8 cellular contexts compared by ENCODE assay signal in the genomic region with DNA sequence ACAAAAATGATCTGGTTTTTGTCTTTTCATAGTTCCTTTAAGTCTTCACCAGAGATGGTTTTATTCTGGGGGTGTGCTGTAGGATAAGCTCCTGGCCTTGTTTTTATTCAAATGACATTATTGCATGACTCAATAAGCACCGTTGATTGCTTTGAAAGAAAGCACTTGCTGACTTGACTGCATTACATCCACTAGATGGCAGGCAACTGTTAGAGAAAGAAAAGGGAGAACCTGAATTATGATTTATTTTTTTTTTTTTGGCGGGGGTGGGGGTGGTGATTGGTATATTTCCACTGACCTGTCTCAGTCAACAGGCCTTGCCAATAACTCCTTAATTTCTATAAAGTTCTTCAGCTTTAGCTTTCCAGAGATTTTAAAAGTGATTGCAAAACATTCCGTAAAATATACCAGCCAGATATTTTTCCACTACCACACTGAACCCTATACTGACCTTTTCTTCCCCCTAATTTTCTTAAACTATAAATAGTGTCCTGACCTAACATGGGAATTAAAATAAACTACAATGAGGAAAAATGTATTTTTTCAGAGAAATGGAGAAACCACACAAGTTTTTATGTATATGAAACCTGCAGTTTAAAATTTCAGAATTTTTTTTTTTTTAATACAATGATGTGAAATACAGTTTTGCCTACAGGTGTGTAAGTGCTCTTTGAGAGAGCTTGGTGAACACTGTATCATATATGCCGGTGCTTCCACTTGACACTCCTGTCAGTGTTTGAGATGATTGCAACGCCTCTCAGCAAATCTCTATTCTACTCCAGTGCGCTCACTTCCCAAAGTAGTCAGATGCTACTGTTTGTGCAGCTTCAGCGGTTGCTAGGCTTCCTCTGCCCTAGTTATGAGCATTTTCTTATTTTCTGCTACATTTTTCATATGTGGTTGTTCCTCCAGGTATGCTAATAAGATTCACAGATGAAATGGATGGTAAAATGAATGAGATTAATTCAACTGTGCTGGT.
DNase-seq lines count a peak whose midpoint lies in the region; ATAC-seq, FAIRE-seq and TF ChIP-seq lines count a peak whose summit lies in the region.

No MANE protein-coding gene starts in this region.

- POLR2A ChIA-PET in activated CD8-positive, alpha-beta T cell treated with anti-CD3 and anti-CD28 coated beads for 36 hours (lab: Charles Lee): no interaction called here
- POLR2A ChIA-PET in activated CD8-positive, alpha-beta T cell treated with anti-CD3 and anti-CD28 coated beads, Interleukin-2, amount 10 ng/mL, durations not matched to agents 7 days and 5 days (lab: Charles Lee): no interaction called here

- H3K27ac ChIP-seq in body of pancreas (no peak overlapping the region), keratinocyte (ENCODE audit: control insufficient read depth, insufficient read depth, low read length) (no peak overlapping the region)

- CTCF ChIA-PET in activated CD8-positive, alpha-beta T cell treated with anti-CD3 and anti-CD28 coated beads for 36 hours (lab: Charles Lee): interaction anchor here (0.6 to 3.9 kb wide), 11 partner anchors 13 to 1257 kb away, joined by 3 to 22 read pairs (median 4); no protein-coding TSS in a partner anchor
- CTCF ChIA-PET in activated CD8-positive, alpha-beta T cell treated with anti-CD3 and anti-CD28 coated beads, Interleukin-2, amount 10 ng/mL, durations not matched to agents 7 days and 5 days (lab: Charles Lee): interaction anchor here (0.7 to 1.4 kb wide), 5 partner anchors 121 to 1239 kb away, joined by 3 to 11 read pairs (median 3); no protein-coding TSS in a partner anchor

- H3K27me3 ChIP-seq in body of pancreas: no peaks in the 10 kb centered on the region
- H3K27me3 ChIP-seq in keratinocyte (ENCODE audit: control insufficient read depth, extremely low read depth, insufficient read depth, low read length): no peaks in the 10 kb centered on the region

- no peaks in the 10 kb centered on the region for H3K9me1 ChIP-seq in keratinocyte (ENCODE audit: control insufficient read depth, extremely low read depth, insufficient read depth, low read length)

- H3K9me3 ChIP-seq in body of pancreas (no peaks in the 10 kb centered on the region), keratinocyte (ENCODE audit: control insufficient read depth, low read depth, low read length) (no peaks in the 10 kb centered on the region)

- no peak for ATAC-seq in activated CD8-positive, alpha-beta T cell treated with anti-CD3 and anti-CD28 coated beads for 36 hours
- no peak for ATAC-seq in activated CD8-positive, alpha-beta T cell treated with anti-CD3 and anti-CD28 coated beads, Interleukin-2, amount 10 ng/mL, durations not matched to agents 7 days and 5 days
- ATAC-seq in body of pancreas (peak; percentile 48), GM21576 (IDR thresholded peaks at IDR 0.05; ENCODE audit: unreplicated experiment) (no peak), GM18520 (IDR thresholded peaks at IDR 0.05; ENCODE audit: unreplicated experiment) (no peak)

- 40 to 43% methylated on average over 7 of the region's 7 CpGs for WGBS in body of pancreas, 2 donors

- TF ChIP-seq CTCF in activated CD8-positive, alpha-beta T cell treated with anti-CD3 and anti-CD28 coated beads for 36 hours (IDR thresholded peaks at IDR 0.05): peak; percentile 38
- TF ChIP-seq CTCF in body of pancreas (IDR thresholded peaks at IDR 0.05): peak in 6 of 7 experiments; percentile 35 to 65 (median 44)
- peak; percentile 9 to 64 (median 63) for TF ChIP-seq CTCF in keratinocyte (optimal IDR thresholded peaks at IDR 0.05 in 1 of 3, IDR thresholded peaks at IDR 0.05 in 1 of 3, conservative IDR thresholded peaks at IDR 0.05 in 1 of 3; ENCODE audit: extremely low read depth in 1 of 3, insufficient read depth in 2 of 3, low read length in 3 of 3)

- no peak overlapping the region for H3K4me3 Mint-ChIP-seq in activated CD8-positive, alpha-beta T cell treated with anti-CD3 and anti-CD28 coated beads for 36 hours
- H3K4me3 Mint-ChIP-seq in activated CD8-positive, alpha-beta T cell treated with anti-CD3 and anti-CD28 coated beads, Interleukin-2, amount 10 ng/mL, durations not matched to agents 7 days and 5 days: no peak overlapping the region

- dilution Hi-C loops in keratinocyte (cut with MboI; ENCODE audit: extremely low pct_ligation_motif_present, low sequenced_read_pairs): no loop called here

- H3K9ac ChIP-seq in keratinocyte (ENCODE audit: control insufficient read depth, extremely low read depth, insufficient read depth, low read length): no peak overlapping the region

- no peak overlapping the region for H2AFZ ChIP-seq in keratinocyte (ENCODE audit: control insufficient read depth, low read length)

- H3K36me3 ChIP-seq in body of pancreas (replicated peaks in 1 of 2; ENCODE audit: insufficient read depth in 1 of 2, low read depth in 2 of 2) (no peaks in the 10 kb centered on the region), keratinocyte (ENCODE audit: control insufficient read depth in 2 of 2, extremely low read depth in 1 of 2, insufficient read depth in 2 of 2, low read length in 2 of 2) (no peaks in the 10 kb centered on the region)

- no peak overlapping the region for H3K27ac Mint-ChIP-seq in activated CD8-positive, alpha-beta T cell treated with anti-CD3 and anti-CD28 coated beads for 36 hours
- no peak overlapping the region for H3K27ac Mint-ChIP-seq in activated CD8-positive, alpha-beta T cell treated with anti-CD3 and anti-CD28 coated beads, Interleukin-2, amount 10 ng/mL, durations not matched to agents 7 days and 5 days

- H3K36me3 Mint-ChIP-seq in activated CD8-positive, alpha-beta T cell treated with anti-CD3 and anti-CD28 coated beads for 36 hours (ENCODE audit: low read depth): no peaks in the 10 kb centered on the region
- no peaks in the 10 kb centered on the region for H3K36me3 Mint-ChIP-seq in activated CD8-positive, alpha-beta T cell treated with anti-CD3 and anti-CD28 coated beads, Interleukin-2, amount 10 ng/mL, durations not matched to agents 7 days and 5 days (ENCODE audit: low read depth)

- H3K27me3 Mint-ChIP-seq in activated CD8-positive, alpha-beta T cell treated with anti-CD3 and anti-CD28 coated beads for 36 hours: no peaks in the 10 kb centered on the region
- H3K27me3 Mint-ChIP-seq in activated CD8-positive, alpha-beta T cell treated with anti-CD3 and anti-CD28 coated beads, Interleukin-2, amount 10 ng/mL, durations not matched to agents 7 days and 5 days (ENCODE audit: low read depth): no peaks in the 10 kb centered on the region

- no peak for DNase-seq in activated CD8-positive, alpha-beta T cell treated with anti-CD3 and anti-CD28 coated beads for 36 hours
- DNase-seq in activated CD8-positive, alpha-beta T cell treated with anti-CD3 and anti-CD28 coated beads, Interleukin-2, amount 10 ng/mL, durations not matched to agents 7 days and 5 days: no peak
- DNase-seq in NCI-H1105 (lab: John Stamatoyannopoulos, UW) (peak; percentile 19), body of pancreas (peak in 1 of 4 donors; percentile 16), keratinocyte (ENCODE audit: low read depth, low spot score) (no peak), NCI-H2227 treated with DMSO at 0.1 percent for 48 hours (lab: John Stamatoyannopoulos, UW) (no peak)

- H3K4me1 ChIP-seq in body of pancreas: no peaks in the 10 kb centered on the region
- H3K4me1 ChIP-seq in keratinocyte (ENCODE audit: control insufficient read depth, extremely low read depth, insufficient read depth, low read length): no peaks in the 10 kb centered on the region

- no peaks in the 10 kb centered on the region for H3K79me2 ChIP-seq in keratinocyte (ENCODE audit: control insufficient read depth, insufficient read depth, low read length)

- intact Hi-C loops in activated CD8-positive, alpha-beta T cell treated with anti-CD3 and anti-CD28 coated beads for 36 hours (cut with micrococcal nuclease): loop anchor here (5.0 to 10.0 kb wide), 2 partner anchors 113 to 1235 kb away; a partner anchor contains a TSS
- intact Hi-C loops in body of pancreas (cut with DNase I): no loop called here

- no peak for TF ChIP-seq POLR2A in body of pancreas (IDR thresholded peaks at IDR 0.05)

- H3K4me3 ChIP-seq in body of pancreas (no peak overlapping the region), keratinocyte (ENCODE audit: control insufficient read depth in 2 of 3, extremely low read depth in 1 of 3, insufficient read depth in 2 of 3, low read depth in 1 of 3, low read length in 3 of 3) (no peak overlapping the region)

- H3K4me1 Mint-ChIP-seq in activated CD8-positive, alpha-beta T cell treated with anti-CD3 and anti-CD28 coated beads for 36 hours (ENCODE audit: low read depth): no peaks in the 10 kb centered on the region
- no peaks in the 10 kb centered on the region for H3K4me1 Mint-ChIP-seq in activated CD8-positive, alpha-beta T cell treated with anti-CD3 and anti-CD28 coated beads, Interleukin-2, amount 10 ng/mL, durations not matched to agents 7 days and 5 days (ENCODE audit: low read depth)

- no peaks in the 10 kb centered on the region for H4K20me1 ChIP-seq in keratinocyte (ENCODE audit: control insufficient read depth, extremely low read depth, insufficient read depth, low read length)

- no peaks in the 10 kb centered on the region for H3K9me3 Mint-ChIP-seq in activated CD8-positive, alpha-beta T cell treated with anti-CD3 and anti-CD28 coated beads for 36 hours
- H3K9me3 Mint-ChIP-seq in activated CD8-positive, alpha-beta T cell treated with anti-CD3 and anti-CD28 coated beads, Interleukin-2, amount 10 ng/mL, durations not matched to agents 7 days and 5 days (ENCODE audit: insufficient read depth): no peaks in the 10 kb centered on the region

- FAIRE-seq in keratinocyte (lab: Jason Lieb, UNC): peak; percentile 58

- H3K4me2 ChIP-seq in keratinocyte (ENCODE audit: control insufficient read depth, extremely low read depth, insufficient read depth, low read depth, low read length): no peak overlapping the region
